25 cellular contexts compared by ENCODE assay signal in genomic region chr1:205291577-205291976, GRCh38. TPM values are rescaled to one million over a fixed set of nuclear protein-coding genes. Genes with fewer than 3 reads are reported as not detected.
DNase-seq lines count a peak whose midpoint lies in the region; ATAC-seq, FAIRE-seq and TF ChIP-seq lines count a peak whose summit lies in the region.
"Had no signal": no experiment of that assay in that cellular context is flagged by ENCODE, and none has a peak within 500 bp of the region (broad histone marks: within the 10 kb centered on the region; RNA-seq: fewer than 3 reads in every experiment).

No MANE protein-coding gene starts in this region.

- peaks cover 51% of the 10 kb centered on the region for H3K4me1 Mint-ChIP-seq in activated CD4-positive, alpha-beta memory T cell treated with anti-CD3 and anti-CD28 coated beads for 36 hours (ENCODE audit: low read depth)
- peaks cover 41% of the 10 kb centered on the region for H3K4me1 Mint-ChIP-seq in activated CD4-positive, alpha-beta memory T cell treated with anti-CD3 and anti-CD28 coated beads, Interleukin-2, amount 10 ng/mL, durations not matched to agents 7 days and 5 days
- peaks cover 37 to 59% (median 56%) of the 10 kb centered on the region in 3 donors for H3K4me1 Mint-ChIP-seq in IgD-negative memory B cell
- H3K4me1 Mint-ChIP-seq in stimulated activated memory B cell treated with anti-CD40 and anti-IgM and Interleukin-4, amounts not matched to agents 10 μg/mL and 1 μg/mL and 100 μg/mL, for 72 hours: peaks cover 74% of the 10 kb centered on the region
- H3K4me1 Mint-ChIP-seq in CD8-positive, alpha-beta memory T cell: peaks cover 62 to 85% (median 74%) of the 10 kb centered on the region in 3 donors

- no peaks in the 10 kb centered on the region for H3K79me1 ChIP-seq in H1 (ENCODE audit: low read depth, low read length)

- H3K14ac ChIP-seq in H1 (ENCODE audit: insufficient read length): no peak overlapping the region

- no peak overlapping the region for H2BK120ac ChIP-seq in H1 (replicated peaks; ENCODE audit: low read depth, low read length)

- no peak overlapping the region for H3K4me3 Mint-ChIP-seq in activated CD4-positive, alpha-beta memory T cell treated with anti-CD3 and anti-CD28 coated beads for 36 hours
- H3K4me3 Mint-ChIP-seq in activated CD4-positive, alpha-beta memory T cell treated with anti-CD3 and anti-CD28 coated beads, Interleukin-2, amount 10 ng/mL, durations not matched to agents 7 days and 5 days: no peak overlapping the region
- peak overlapping the region in 3 of 4 donors; percentile 55 to 66 (median 55) for H3K4me3 Mint-ChIP-seq in IgD-negative memory B cell
- no peak overlapping the region for H3K4me3 Mint-ChIP-seq in stimulated activated memory B cell treated with anti-CD40 and anti-IgM and Interleukin-4, amounts not matched to agents 10 μg/mL and 1 μg/mL and 100 μg/mL, for 72 hours
- H3K4me3 Mint-ChIP-seq in CD8-positive, alpha-beta memory T cell: no peak overlapping the region

- no peaks in the 10 kb centered on the region for H4K20me1 ChIP-seq in H1 (replicated peaks in 1 of 2; ENCODE audit: control insufficient read depth in 1 of 2, insufficient read depth in 2 of 2, low read length in 2 of 2)

- no peak for TF ChIP-seq POLR2A in H1 (IDR thresholded peaks at IDR 0.05; ENCODE audit: control extremely low read depth in 1 of 2, low read depth in 2 of 2, low read length in 2 of 2)

- peak overlapping the region; percentile 100; the same call in 1 of the 2 replicates for H2BK12ac ChIP-seq in H1 (ENCODE audit: low read depth, low read length)

- no peaks in the 10 kb centered on the region; a peak in 1 of 7 replicates for H3K27me3 ChIP-seq in H1 (replicated peaks in 1 of 4; ENCODE audit: control insufficient read depth in 3 of 4, extremely low read depth in 1 of 4, insufficient read depth in 3 of 4, low read length in 3 of 4)
- no peaks in the 10 kb centered on the region for H3K27me3 ChIP-seq in CD8-positive, alpha-beta memory T cell (ENCODE audit: insufficient read depth, low read length, poor library complexity, severe bottlenecking)
- H3K27me3 ChIP-seq: testis had no signal

- H3K4ac ChIP-seq in H1 (replicated peaks; ENCODE audit: insufficient read length, low read depth, low read length): no peak overlapping the region

- WGBS in H1 (ENCODE audit: extremely low coverage in 1 of 2, insufficient coverage in 1 of 2, insufficient read length in 1 of 2, insufficient replicate concordance in 2 of 2, low coverage in 1 of 2, low lambda C conversion rate in 2 of 2, missing lambda C conversion rate in 1 of 2), 2 experiments: 95% methylated on average over 6 of the region's 6 CpGs; no CpG with 5 or more reads in 1 of the 2 experiments

- H3K18ac ChIP-seq in H1 (ENCODE audit: extremely low read depth, low read length): no peak overlapping the region

- H3K4me3 ChIP-seq in H1 (ENCODE audit: extremely low read depth in 1 of 4, insufficient read depth in 2 of 4, low read depth in 3 of 4, low read length in 4 of 4): no peak overlapping the region
- H3K4me3 ChIP-seq in CD8-positive, alpha-beta memory T cell (ENCODE audit: low read length): no peak overlapping the region
- H3K4me3 ChIP-seq: testis had no signal

- H3K27ac Mint-ChIP-seq in activated CD4-positive, alpha-beta memory T cell treated with anti-CD3 and anti-CD28 coated beads for 36 hours: no peak overlapping the region
- H3K27ac Mint-ChIP-seq in activated CD4-positive, alpha-beta memory T cell treated with anti-CD3 and anti-CD28 coated beads, Interleukin-2, amount 10 ng/mL, durations not matched to agents 7 days and 5 days: no peak overlapping the region
- peak overlapping the region; percentile 53 to 92 (median 87) for H3K27ac Mint-ChIP-seq in IgD-negative memory B cell
- peak overlapping the region; percentile 58 for H3K27ac Mint-ChIP-seq in stimulated activated memory B cell treated with anti-CD40 and anti-IgM and Interleukin-4, amounts not matched to agents 10 μg/mL and 1 μg/mL and 100 μg/mL, for 72 hours
- H3K27ac Mint-ChIP-seq in CD8-positive, alpha-beta memory T cell: peak overlapping the region in 2 of 8 donors; percentile 22 to 33

- no peak overlapping the region for H3K23ac ChIP-seq in H1 (ENCODE audit: insufficient read length)

- no peak for TF ChIP-seq RAD21 in H1 (IDR thresholded peaks at IDR 0.05 in 1 of 2, conservative IDR thresholded peaks at IDR 0.05 in 1 of 2; ENCODE audit: low read depth in 2 of 2, low read length in 2 of 2)

- no peak overlapping the region for H4K5ac ChIP-seq in H1 (ENCODE audit: insufficient read length, low read depth, low read length)

- H3K23me2 ChIP-seq in H1 (ENCODE audit: low read depth, low read length): no peaks in the 10 kb centered on the region; the same call in 1 of the 2 replicates

- no peaks in the 10 kb centered on the region for H3K36me3 ChIP-seq in H1 (ENCODE audit: control insufficient read depth in 2 of 4, insufficient read depth in 4 of 4, low read length in 3 of 4)
- no peaks in the 10 kb centered on the region for H3K36me3 ChIP-seq in CD8-positive, alpha-beta memory T cell (ENCODE audit: insufficient read depth, low read length)

- no peak overlapping the region for H4K8ac ChIP-seq in H1 (ENCODE audit: extremely low read depth, insufficient read depth, low read length)

- CTCF ChIA-PET in activated CD4-positive, alpha-beta memory T cell treated with anti-CD3 and anti-CD28 coated beads for 36 hours (lab: Charles Lee): interaction anchor here (3.3 kb wide), 1 partner anchor 33 kb away, joined by 11 read pairs; no protein-coding TSS in a partner anchor
- CTCF ChIA-PET in activated CD4-positive, alpha-beta memory T cell treated with anti-CD3 and anti-CD28 coated beads, Interleukin-2, amount 10 ng/mL, durations not matched to agents 7 days and 5 days (lab: Charles Lee): interaction anchor here (1.1 kb wide), 1 partner anchor 34 kb away, joined by 4 read pairs; no protein-coding TSS in a partner anchor
- CTCF ChIA-PET in H1 (lab: Charles Lee; ENCODE audit: partially characterized antibody): interaction anchor here (16.9 to 67.1 kb wide), 2 partner anchors 22 to 28 kb away, joined by 313 to 2424 read pairs; partner anchors contain the start of gene NUAK2
- CTCF ChIA-PET in CD8-positive, alpha-beta memory T cell (lab: Charles Lee): interaction anchor here (5.1 kb wide), 1 partner anchor 17 kb away, joined by 45 read pairs; no protein-coding TSS in a partner anchor

- no peak overlapping the region for H3K9ac ChIP-seq in H1 (replicated peaks in 1 of 4; ENCODE audit: extremely low read depth in 1 of 4, low read depth in 3 of 4, low read length in 3 of 4)

- peak; percentile 9 for ATAC-seq in stimulated activated memory B cell treated with anti-CD40 and anti-IgM and Interleukin-4, amounts not matched to agents 10 μg/mL and 1 μg/mL and 100 μg/mL, for 72 hours
- ATAC-seq: sciatic nerve had no signal

- POLR2A ChIA-PET in activated CD4-positive, alpha-beta memory T cell treated with anti-CD3 and anti-CD28 coated beads for 36 hours (lab: Charles Lee): no interaction called here
- POLR2A ChIA-PET in activated CD4-positive, alpha-beta memory T cell treated with anti-CD3 and anti-CD28 coated beads, Interleukin-2, amount 10 ng/mL, durations not matched to agents 7 days and 5 days (lab: Charles Lee): no interaction called here
- POLR2A ChIA-PET in H1 (lab: Charles Lee; ENCODE audit: partially characterized antibody): interaction anchor here (0.6 to 4.7 kb wide), 3 partner anchors 28 to 59 kb away, joined by 3 to 38 read pairs (median 4); partner anchors contain the start of gene NUAK2
- POLR2A ChIA-PET in CD8-positive, alpha-beta memory T cell (lab: Charles Lee): interaction anchor here (0.7 kb wide), 1 partner anchor 27 kb away, joined by 4 read pairs; no protein-coding TSS in a partner anchor

- no peak for TF ChIP-seq EP300 in H1 (IDR thresholded peaks at IDR 0.05; ENCODE audit: borderline replicate concordance in 1 of 2, low read depth in 2 of 2, low read length in 2 of 2)

- no peak overlapping the region for H3K4me2 ChIP-seq in H1 (ENCODE audit: insufficient read depth in 1 of 2, low read depth in 2 of 2, low read length in 2 of 2)

- FAIRE-seq in H1 (lab: Jason Lieb, UNC): no peak
- FAIRE-seq: keratinocyte, TTC549 had no signal

- no peak overlapping the region for H4K91ac ChIP-seq in H1 (replicated peaks; ENCODE audit: insufficient read length, low read length)

- H2AFZ ChIP-seq in H1 (ENCODE audit: low read length): no peak overlapping the region

- 0 out of 2 replicates have a peak overlapping the region, but pooled peaks have one; percentile 92 for H2BK15ac ChIP-seq in H1 (ENCODE audit: low read length)

- peak; percentile 31 for DNase-seq in activated CD4-positive, alpha-beta memory T cell treated with anti-CD3 and anti-CD28 coated beads for 36 hours
- no peak for DNase-seq in activated CD4-positive, alpha-beta memory T cell treated with anti-CD3 and anti-CD28 coated beads, Interleukin-2, amount 10 ng/mL, durations not matched to agents 7 days and 5 days
- DNase-seq in H1 (ENCODE audit: low read depth in 1 of 2, low spot score in 2 of 2) (no peak), foreskin melanocyte (no peak), NCI-H446 treated with DMSO at 0.1 percent for 48 hours (lab: John Stamatoyannopoulos, UW) (no peak)
- no peak for DNase-seq in CD8-positive, alpha-beta memory T cell
- DNase-seq: 8988T; activated CD4-positive, alpha-beta T cell treated with anti-CD3 and anti-CD28 coated beads for 1 hour; activated T-cell treated with anti-CD3 and anti-CD28 coated beads, Interleukin-2, amount 50 U/mL, for 48 hours; amygdala; DMS153; effector CD4-positive, alpha-beta T cell; GDM1; KBM-7; NCI-H2029 treated with DMSO at 0.1 percent for 48 hours; NCI-H2227 treated with DMSO at 0.1 percent for 48 hours; stimulated activated CD4-positive, alpha-beta T cell treated with anti-CD3 and anti-CD28 coated beads, Interleukin-12 subunit alpha, Interleukin-12 subunit beta, amount 100 ng/mL, for 4 hours; stimulated activated CD4-positive, alpha-beta T cell treated with anti-CD3 and anti-CD28 coated beads, Interleukin-4, amount 100 ng/mL, for 24 hours; stimulated activated naive CD4-positive, alpha-beta T cell; testis had no signal

- H3K36me3 Mint-ChIP-seq in activated CD4-positive, alpha-beta memory T cell treated with anti-CD3 and anti-CD28 coated beads for 36 hours: no peaks in the 10 kb centered on the region
- H3K36me3 Mint-ChIP-seq in activated CD4-positive, alpha-beta memory T cell treated with anti-CD3 and anti-CD28 coated beads, Interleukin-2, amount 10 ng/mL, durations not matched to agents 7 days and 5 days (ENCODE audit: low read depth): peaks cover under 1% of the 10 kb centered on the region
- H3K36me3 Mint-ChIP-seq in IgD-negative memory B cell: no peaks in the 10 kb centered on the region
- no peaks in the 10 kb centered on the region for H3K36me3 Mint-ChIP-seq in stimulated activated memory B cell treated with anti-CD40 and anti-IgM and Interleukin-4, amounts not matched to agents 10 μg/mL and 1 μg/mL and 100 μg/mL, for 72 hours
- no peaks in the 10 kb centered on the region for H3K36me3 Mint-ChIP-seq in CD8-positive, alpha-beta memory T cell

- no peak overlapping the region; the same call in 1 of the 2 replicates for H2BK5ac ChIP-seq in H1 (ENCODE audit: low read depth, low read length)

- no peak overlapping the region for H3K56ac ChIP-seq in H1 (replicated peaks; ENCODE audit: insufficient read length, low read depth, low read length)

- H3K9me3 Mint-ChIP-seq in activated CD4-positive, alpha-beta memory T cell treated with anti-CD3 and anti-CD28 coated beads for 36 hours: no peaks in the 10 kb centered on the region
- H3K9me3 Mint-ChIP-seq in activated CD4-positive, alpha-beta memory T cell treated with anti-CD3 and anti-CD28 coated beads, Interleukin-2, amount 10 ng/mL, durations not matched to agents 7 days and 5 days: no peaks in the 10 kb centered on the region
- no peaks in the 10 kb centered on the region for H3K9me3 Mint-ChIP-seq in IgD-negative memory B cell
- no peaks in the 10 kb centered on the region for H3K9me3 Mint-ChIP-seq in stimulated activated memory B cell treated with anti-CD40 and anti-IgM and Interleukin-4, amounts not matched to agents 10 μg/mL and 1 μg/mL and 100 μg/mL, for 72 hours
- H3K9me3 Mint-ChIP-seq in CD8-positive, alpha-beta memory T cell: no peaks in the 10 kb centered on the region

- peaks cover 20 to 29% (median 24%) of the 10 kb centered on the region in 4 experiments for H3K4me1 ChIP-seq in H1 (replicated peaks in 1 of 4; ENCODE audit: control insufficient read depth in 3 of 4, insufficient read depth in 4 of 4, low read length in 3 of 4)
- H3K4me1 ChIP-seq in CD8-positive, alpha-beta memory T cell (ENCODE audit: insufficient read depth, low read length): peaks cover 66% of the 10 kb centered on the region

- no peak for TF ChIP-seq CTCF in H1 (IDR thresholded peaks at IDR 0.05; ENCODE audit: control extremely low read depth in 1 of 3, insufficient read depth in 1 of 3, low read depth in 1 of 3, low read length in 3 of 3)

- intact Hi-C loops in activated CD4-positive, alpha-beta memory T cell treated with anti-CD3 and anti-CD28 coated beads for 36 hours (cut with micrococcal nuclease): no loop called here

- no peaks in the 10 kb centered on the region for H3K9me3 ChIP-seq in H1 (ENCODE audit: insufficient read depth in 2 of 2, low read depth in 1 of 2, low read length in 1 of 2)
- H3K9me3 ChIP-seq in CD8-positive, alpha-beta memory T cell (ENCODE audit: low read length): no peaks in the 10 kb centered on the region
- H3K9me3 ChIP-seq: testis had no signal

- H2BK20ac ChIP-seq in H1 (ENCODE audit: low read length): no peak overlapping the region

- H2AK5ac ChIP-seq in H1 (ENCODE audit: low read depth, low read length): no peak overlapping the region

- no peaks in the 10 kb centered on the region for H3K79me2 ChIP-seq in H1 (ENCODE audit: control insufficient read depth in 1 of 2, insufficient read depth in 2 of 2, low read length in 2 of 2)

- no peak overlapping the region for H3K27ac ChIP-seq in H1 (ENCODE audit: low read depth, low read length)
- H3K27ac ChIP-seq in CD8-positive, alpha-beta memory T cell (ENCODE audit: low read depth, low read length): no peak overlapping the region
- H3K27ac ChIP-seq: testis had no signal

- H3K27me3 Mint-ChIP-seq in activated CD4-positive, alpha-beta memory T cell treated with anti-CD3 and anti-CD28 coated beads for 36 hours: no peaks in the 10 kb centered on the region
- H3K27me3 Mint-ChIP-seq in activated CD4-positive, alpha-beta memory T cell treated with anti-CD3 and anti-CD28 coated beads, Interleukin-2, amount 10 ng/mL, durations not matched to agents 7 days and 5 days: peaks cover 9% of the 10 kb centered on the region
- H3K27me3 Mint-ChIP-seq in IgD-negative memory B cell: no peaks in the 10 kb centered on the region
- H3K27me3 Mint-ChIP-seq in stimulated activated memory B cell treated with anti-CD40 and anti-IgM and Interleukin-4, amounts not matched to agents 10 μg/mL and 1 μg/mL and 100 μg/mL, for 72 hours: no peaks in the 10 kb centered on the region
- H3K27me3 Mint-ChIP-seq in CD8-positive, alpha-beta memory T cell: no peaks in the 10 kb centered on the region

RNA-seq across cellular contexts. Expression of gene NUAK2, which starts 30.0 kb away (rescaled TPM):
- total RNA-seq in activated CD4-positive, alpha-beta memory T cell treated with anti-CD3 and anti-CD28 coated beads for 36 hours: 1 to 10 TPM; 4.4 to 4.5 TPM
- total RNA-seq in activated CD4-positive, alpha-beta memory T cell treated with anti-CD3 and anti-CD28 coated beads, Interleukin-2, amount 10 ng/mL, durations not matched to agents 7 days and 5 days: 10 to 100 TPM; 12.4 to 13.0 TPM
- polyA plus RNA-seq in IgD-negative memory B cell: 91.9 TPM
- 12.7 and 12.9 TPM in 2 replicates for total RNA-seq in H1 (2021; fragmentation: NEBNext Ultra II Directional; extraction: Animal tissue kit (Norgen Biotek cat#: 25700))
- 9.4 and 14.5 TPM in 2 replicates for polyA plus RNA-seq in H1 (2011; rRNA removed)
- polyA plus RNA-seq in H1 (2011; cell fraction: cytosol; rRNA removed): 8.0 TPM
- polyA plus RNA-seq in H1 (2011; cell fraction: nucleus; rRNA removed): 13.3 TPM
- polyA plus RNA-seq in H1 (2012, experiment 1 of 2): 13.2 to 13.7 TPM (median 13.5 TPM) in 4 replicates
- polyA plus RNA-seq in H1 (2012, experiment 2 of 2): 12.2 TPM
- 5.4 TPM for polyA plus RNA-seq in H1 (2013, experiment 1 of 2)
- polyA plus RNA-seq in H1 (2013, experiment 2 of 2): 5.1 TPM
- 12.4 and 13.8 TPM in 2 replicates for polyA minus RNA-seq in H1 (2011; rRNA and poly(A)+ RNA removed)
- polyA minus RNA-seq in H1 (2011; cell fraction: cytosol; rRNA and poly(A)+ RNA removed): 15.0 TPM
- 13.2 TPM for polyA minus RNA-seq in H1 (2011; cell fraction: nucleus; rRNA and poly(A)+ RNA removed)
- total RNA-seq in CD8-positive, alpha-beta memory T cell: 1 to 10 TPM; 4.5 to 4.7 TPM
- polyA plus RNA-seq in CD8-positive, alpha-beta memory T cell: 32.1 TPM

Comparison
In these comparisons a context has a peak if more than half of its experiments do, and no peak if none do; other contexts are left out.
1. H3K27ac Mint-ChIP-seq: peak in IgD-negative memory B cell (3 of 3) and stimulated activated memory B cell treated with anti-CD40 and anti-IgM and Interleukin-4, amounts not matched to agents 10 μg/mL and 1 μg/mL and 100 μg/mL, for 72 hours (single experiment); none in activated CD4-positive, alpha-beta memory T cell treated with anti-CD3 and anti-CD28 coated beads for 36 hours (single experiment) and activated CD4-positive, alpha-beta memory T cell treated with anti-CD3 and anti-CD28 coated beads, Interleukin-2, amount 10 ng/mL, durations not matched to agents 7 days and 5 days (single experiment).
2. H3K4me3 Mint-ChIP-seq: peak in IgD-negative memory B cell (3 of 4); none in activated CD4-positive, alpha-beta memory T cell treated with anti-CD3 and anti-CD28 coated beads for 36 hours (single experiment), activated CD4-positive, alpha-beta memory T cell treated with anti-CD3 and anti-CD28 coated beads, Interleukin-2, amount 10 ng/mL, durations not matched to agents 7 days and 5 days (single experiment), stimulated activated memory B cell treated with anti-CD40 and anti-IgM and Interleukin-4, amounts not matched to agents 10 μg/mL and 1 μg/mL and 100 μg/mL, for 72 hours (single experiment) and CD8-positive, alpha-beta memory T cell (0 of 7).
3. POLR2A ChIA-PET loops: an anchor here in H1 (0.6 to 4.7 kb wide) and CD8-positive, alpha-beta memory T cell (0.7 kb wide); none called in activated CD4-positive, alpha-beta memory T cell treated with anti-CD3 and anti-CD28 coated beads for 36 hours and activated CD4-positive, alpha-beta memory T cell treated with anti-CD3 and anti-CD28 coated beads, Interleukin-2, amount 10 ng/mL, durations not matched to agents 7 days and 5 days.